In genomic region chr14:99981806-99982205, GRCh38 we compare ENCODE assay signal across 19 cellular contexts.
A peak's percentile ranks its signal among the peaks of the same experiment; 100 is the strongest.
DNase-seq lines count a peak whose midpoint lies in the region; ATAC-seq, FAIRE-seq and TF ChIP-seq lines count a peak whose summit lies in the region.
"Had no signal": no experiment of that assay in that cellular context is flagged by ENCODE, and none has a peak within 500 bp of the region (broad histone marks: within the 10 kb centered on the region; RNA-seq: fewer than 3 reads in every experiment).

No MANE protein-coding gene starts in this region.

- H3K9me3 ChIP-seq in RWPE2 (ENCODE audit: severe bottlenecking) (no peaks in the 10 kb centered on the region), kidney (ENCODE audit: control insufficient read depth in 1 of 2, low read length in 2 of 2) (peaks cover 0 to 4% of the 10 kb centered on the region in 2 donors)
- H3K9me3 ChIP-seq: ascending aorta, neutrophil, prostate gland, stomach, thyroid gland, uterus had no signal

- intact Hi-C loops in kidney (cut with DNase I), result loop anchor here (5.0 kb wide), 1 partner anchor 125 kb away; no protein-coding TSS in a partner anchor

- 0 out of 2 replicates have a peak, but pooled peaks cover 4% of the 10 kb centered on the region for H3K36me3 ChIP-seq in RWPE2 (ENCODE audit: low read depth)
- no peaks in the 10 kb centered on the region for H3K36me3 ChIP-seq in kidney (ENCODE audit: control insufficient read depth in 1 of 2, insufficient read depth in 2 of 2, low read length in 2 of 2)
- H3K36me3 ChIP-seq: ascending aorta, neutrophil, prostate gland, SJSA1, stomach, thyroid gland, uterus had no signal

- FAIRE-seq in kidney (lab: Jason Lieb, UNC), result no peak

- TF ChIP-seq CTCF in 22Rv1 (IDR thresholded peaks at IDR 0.05) (no peak), GM13977 (IDR thresholded peaks at IDR 0.05; ENCODE audit: extremely low read depth, insufficient read depth, missing control alignments) (peak; percentile 1), RWPE2 (IDR thresholded peaks at IDR 0.05; ENCODE audit: poor library complexity, severe bottlenecking) (no peak), kidney (IDR thresholded peaks at IDR 0.05; ENCODE audit: borderline replicate concordance, extremely low read depth, insufficient read depth) (no peak)

- no peak overlapping the region for H3K9ac ChIP-seq in kidney (ENCODE audit: low read length in 2 of 2)

- DNase-seq in GM13977 (ENCODE audit: low spot score) (no peak), RWPE2 (ENCODE audit: low spot score) (no peak), erythroblast (lab: John Stamatoyannopoulos, UW) (peak; percentile 12 to 28), GM03348 (ENCODE audit: low spot score) (no peak), kidney (no peak)
- DNase-seq in activated effector memory CD4-positive, alpha-beta T cell treated with anti-CD3 and anti-CD28 coated beads, Interleukin-2, amount 50 U/mL, for 16 hours, result no peak
- no peak for DNase-seq in activated CD8-positive, alpha-beta memory T cell treated with anti-CD3 and anti-CD28 coated beads, Interleukin-2, amount 50 U/mL, for 4 hours
- DNase-seq: activated B cell treated with CpG ODN at 0.5 μM for 24 hours, cortex of kidney, islet precursor cell had no signal

- in situ Hi-C loops in GM13977 (cut with MboI; ENCODE audit: low pct_unique_long_range_greater_than_20kb, low sequenced_read_pairs, unreplicated experiment), result no loop called here

- ATAC-seq in RWPE2 (ENCODE audit: low read depth), result peak; percentile 40; the same call in 1 of the 3 replicates

- H3K4me1 ChIP-seq in RWPE2 (ENCODE audit: insufficient read depth, poor library complexity, severe bottlenecking) (peaks cover 35% of the 10 kb centered on the region), kidney (ENCODE audit: control insufficient read depth in 1 of 2, insufficient read depth in 1 of 2, low read depth in 1 of 2, low read length in 2 of 2) (no peaks in the 10 kb centered on the region)
- H3K4me1 ChIP-seq: ascending aorta, SJSA1, thyroid gland, uterus had no signal

- H3K27me3 ChIP-seq in RWPE2 (ENCODE audit: insufficient read depth, poor library complexity, severe bottlenecking), result no peaks in the 10 kb centered on the region
- H3K27me3 ChIP-seq: ascending aorta; BLaER1 treated with 17β-estradiol and CSF1 and Interleukin-3, amounts not matched to agents 10 nM and 100 nM; neutrophil; SJSA1; stomach; thyroid gland; uterus had no signal

- H3K27ac ChIP-seq in 22Rv1 (peak overlapping the region; percentile 64), RWPE2 (ENCODE audit: poor library complexity, severe bottlenecking) (peak overlapping the region; percentile 31), kidney (ENCODE audit: low read depth in 2 of 2, low read length in 2 of 2) (no peak overlapping the region)
- H3K27ac ChIP-seq: ascending aorta; BLaER1 treated with 17β-estradiol and CSF1 and Interleukin-3, amounts not matched to agents 10 nM and 100 nM; neutrophil; prostate gland; SJSA1; stomach; thyroid gland had no signal

- no peak for TF ChIP-seq POLR2A in erythroblast (IDR thresholded peaks at IDR 0.05; ENCODE audit: low read length)

- H3K4me3 ChIP-seq in RWPE2 (ENCODE audit: severe bottlenecking) (no peak overlapping the region), kidney (ENCODE audit: low read length in 2 of 2) (no peak overlapping the region)
- H3K4me3 ChIP-seq: ascending aorta; BLaER1 treated with 17β-estradiol and CSF1 and Interleukin-3, amounts not matched to agents 10 nM and 100 nM; prostate gland; SJSA1; stomach; thyroid gland; uterus had no signal

Comparison
In these comparisons a context has a peak if more than half of its experiments do, and no peak if none do; other contexts are left out.
1. H3K27ac ChIP-seq: peak in 22Rv1 (single experiment) and RWPE2 (single experiment); none in kidney (0 of 2).
2. DNase-seq: peak in erythroblast (2 of 2); none in GM13977 (single experiment), RWPE2 (single experiment), activated effector memory CD4-positive, alpha-beta T cell treated with anti-CD3 and anti-CD28 coated beads, Interleukin-2, amount 50 U/mL, for 16 hours (single experiment), activated CD8-positive, alpha-beta memory T cell treated with anti-CD3 and anti-CD28 coated beads, Interleukin-2, amount 50 U/mL, for 4 hours (single experiment), GM03348 (single experiment) and kidney (single experiment).